In the genomic region with DNA sequence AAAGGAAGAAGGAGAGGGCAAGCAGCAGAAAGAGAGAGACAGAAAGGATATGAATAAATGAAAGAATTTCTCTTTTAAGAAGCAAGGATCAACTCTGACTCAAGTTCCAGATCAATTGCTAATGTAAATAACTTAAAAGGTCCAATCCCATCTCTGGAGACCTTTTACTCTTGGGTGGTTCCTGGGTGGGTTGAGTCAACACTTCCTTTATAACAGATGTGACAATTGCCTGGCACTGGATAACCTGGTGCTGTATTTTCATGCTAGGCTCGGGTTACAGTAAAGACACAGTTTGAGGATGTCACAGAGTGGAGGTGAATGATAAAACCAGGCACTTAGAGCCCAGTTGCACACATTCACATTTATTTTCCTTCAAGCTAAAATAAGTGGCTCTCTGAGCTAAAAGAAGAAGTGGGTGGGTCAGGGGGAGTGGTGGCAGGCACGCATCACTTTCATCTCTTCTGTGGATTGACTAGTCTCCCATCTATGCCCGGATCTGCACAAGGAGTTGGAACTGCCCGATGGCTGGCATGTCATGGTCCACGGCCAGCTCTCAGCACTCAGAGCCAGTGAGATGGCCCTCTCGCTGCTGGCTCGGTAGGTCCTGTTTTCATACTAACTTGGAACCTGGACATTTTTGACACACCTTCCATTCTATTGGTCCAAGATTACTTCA, we compare ENCODE assay signal across 1 cellular context.
TF ChIP-seq lines count a peak whose summit lies in the region.

No MANE protein-coding gene starts in this region.

TF ChIP-seq in GM23338, 12 proteins besides CTCF, POLR2A, EP300 and RAD21 (continued from another document):
- TF ChIP-seq, protein P1, sequence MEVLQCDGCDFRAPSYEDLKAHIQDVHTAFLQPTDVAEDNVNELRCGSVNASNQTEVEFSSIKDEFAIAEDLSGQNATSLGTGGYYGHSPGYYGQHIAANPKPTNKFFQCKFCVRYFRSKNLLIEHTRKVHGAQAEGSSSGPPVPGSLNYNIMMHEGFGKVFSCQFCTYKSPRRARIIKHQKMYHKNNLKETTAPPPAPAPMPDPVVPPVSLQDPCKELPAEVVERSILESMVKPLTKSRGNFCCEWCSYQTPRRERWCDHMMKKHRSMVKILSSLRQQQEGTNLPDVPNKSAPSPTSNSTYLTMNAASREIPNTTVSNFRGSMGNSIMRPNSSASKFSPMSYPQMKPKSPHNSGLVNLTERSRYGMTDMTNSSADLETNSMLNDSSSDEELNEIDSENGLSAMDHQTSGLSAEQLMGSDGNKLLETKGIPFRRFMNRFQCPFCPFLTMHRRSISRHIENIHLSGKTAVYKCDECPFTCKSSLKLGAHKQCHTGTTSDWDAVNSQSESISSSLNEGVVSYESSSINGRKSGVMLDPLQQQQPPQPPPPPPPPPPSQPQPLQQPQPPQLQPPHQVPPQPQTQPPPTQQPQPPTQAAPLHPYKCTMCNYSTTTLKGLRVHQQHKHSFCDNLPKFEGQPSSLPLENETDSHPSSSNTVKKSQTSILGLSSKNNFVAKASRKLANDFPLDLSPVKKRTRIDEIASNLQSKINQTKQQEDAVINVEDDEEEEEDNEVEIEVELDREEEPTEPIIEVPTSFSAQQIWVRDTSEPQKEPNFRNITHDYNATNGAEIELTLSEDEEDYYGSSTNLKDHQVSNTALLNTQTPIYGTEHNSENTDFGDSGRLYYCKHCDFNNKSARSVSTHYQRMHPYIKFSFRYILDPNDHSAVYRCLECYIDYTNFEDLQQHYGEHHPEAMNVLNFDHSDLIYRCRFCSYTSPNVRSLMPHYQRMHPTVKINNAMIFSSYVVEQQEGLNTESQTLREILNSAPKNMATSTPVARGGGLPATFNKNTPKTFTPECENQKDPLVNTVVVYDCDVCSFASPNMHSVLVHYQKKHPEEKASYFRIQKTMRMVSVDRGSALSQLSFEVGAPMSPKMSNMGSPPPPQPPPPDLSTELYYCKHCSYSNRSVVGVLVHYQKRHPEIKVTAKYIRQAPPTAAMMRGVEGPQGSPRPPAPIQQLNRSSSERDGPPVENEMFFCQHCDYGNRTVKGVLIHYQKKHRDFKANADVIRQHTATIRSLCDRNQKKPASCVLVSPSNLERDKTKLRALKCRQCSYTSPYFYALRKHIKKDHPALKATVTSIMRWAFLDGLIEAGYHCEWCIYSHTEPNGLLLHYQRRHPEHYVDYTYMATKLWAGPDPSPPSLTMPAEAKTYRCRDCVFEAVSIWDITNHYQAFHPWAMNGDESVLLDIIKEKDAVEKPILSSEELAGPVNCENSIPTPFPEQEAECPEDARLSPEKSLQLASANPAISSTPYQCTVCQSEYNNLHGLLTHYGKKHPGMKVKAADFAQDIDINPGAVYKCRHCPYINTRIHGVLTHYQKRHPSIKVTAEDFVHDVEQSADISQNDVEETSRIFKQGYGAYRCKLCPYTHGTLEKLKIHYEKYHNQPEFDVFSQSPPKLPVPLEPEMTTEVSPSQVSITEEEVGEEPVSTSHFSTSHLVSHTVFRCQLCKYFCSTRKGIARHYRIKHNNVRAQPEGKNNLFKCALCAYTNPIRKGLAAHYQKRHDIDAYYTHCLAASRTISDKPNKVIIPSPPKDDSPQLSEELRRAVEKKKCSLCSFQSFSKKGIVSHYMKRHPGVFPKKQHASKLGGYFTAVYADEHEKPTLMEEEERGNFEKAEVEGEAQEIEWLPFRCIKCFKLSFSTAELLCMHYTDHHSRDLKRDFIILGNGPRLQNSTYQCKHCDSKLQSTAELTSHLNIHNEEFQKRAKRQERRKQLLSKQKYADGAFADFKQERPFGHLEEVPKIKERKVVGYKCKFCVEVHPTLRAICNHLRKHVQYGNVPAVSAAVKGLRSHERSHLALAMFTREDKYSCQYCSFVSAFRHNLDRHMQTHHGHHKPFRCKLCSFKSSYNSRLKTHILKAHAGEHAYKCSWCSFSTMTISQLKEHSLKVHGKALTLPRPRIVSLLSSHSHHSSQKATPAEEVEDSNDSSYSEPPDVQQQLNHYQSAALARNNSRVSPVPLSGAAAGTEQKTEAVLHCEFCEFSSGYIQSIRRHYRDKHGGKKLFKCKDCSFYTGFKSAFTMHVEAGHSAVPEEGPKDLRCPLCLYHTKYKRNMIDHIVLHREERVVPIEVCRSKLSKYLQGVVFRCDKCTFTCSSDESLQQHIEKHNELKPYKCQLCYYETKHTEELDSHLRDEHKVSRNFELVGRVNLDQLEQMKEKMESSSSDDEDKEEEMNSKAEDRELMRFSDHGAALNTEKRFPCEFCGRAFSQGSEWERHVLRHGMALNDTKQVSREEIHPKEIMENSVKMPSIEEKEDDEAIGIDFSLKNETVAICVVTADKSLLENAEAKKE (CRISPR knock-in tag; IDR thresholded peaks at IDR 0.05): no peak
- TF ChIP-seq EZH2 (IDR thresholded peaks at IDR 0.05; ENCODE audit: low read depth, unreplicated experiment): no peak
- no peak for TF ChIP-seq CREB1 (CRISPR knock-in tag; IDR thresholded peaks at IDR 0.05; ENCODE audit: low read depth)
